Comparison of ENCODE assay signal across 8 cellular contexts in the genomic region with DNA sequence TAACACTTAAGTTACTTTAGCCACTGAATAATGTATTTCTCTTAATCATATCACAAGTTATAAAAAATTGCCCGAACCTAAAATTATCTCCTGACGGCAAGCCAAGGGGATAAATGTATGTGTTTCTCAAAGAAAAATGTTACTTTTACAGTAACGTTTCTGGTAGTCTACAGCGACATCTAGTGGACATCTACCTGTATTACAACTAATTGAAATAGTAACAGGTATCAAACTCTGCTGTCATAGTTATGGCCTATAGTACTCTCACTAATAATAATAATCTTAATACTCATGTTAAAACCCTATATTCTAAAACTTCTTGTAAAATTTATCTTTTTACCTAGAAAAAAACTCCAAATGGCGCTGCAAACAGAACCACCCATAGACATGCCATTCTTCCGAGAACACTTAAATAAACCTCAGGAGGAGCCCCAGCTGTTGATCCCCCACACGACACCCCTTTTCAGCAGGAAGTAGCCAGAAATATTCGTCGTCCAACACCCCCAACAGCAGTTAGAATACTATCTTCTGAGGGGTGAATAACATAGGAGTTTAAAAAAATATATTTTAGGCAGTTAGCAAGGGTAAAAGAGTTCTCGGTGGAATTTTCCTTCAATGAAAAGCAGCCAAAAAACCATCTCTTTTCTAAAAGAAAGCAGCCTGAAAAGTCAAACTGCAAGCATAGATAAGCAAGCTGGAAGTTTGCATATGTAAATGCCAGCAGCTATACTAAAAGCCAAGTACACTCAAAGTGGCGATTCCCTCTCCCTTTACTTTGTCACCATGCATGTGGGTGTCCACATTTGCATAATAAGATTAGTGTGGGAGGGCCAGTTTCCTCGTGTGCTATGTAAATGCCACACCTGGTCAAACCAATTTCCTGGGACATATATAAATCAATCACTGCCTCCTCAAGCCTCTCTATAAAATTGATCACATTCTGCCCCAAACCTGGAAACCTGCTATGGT. TPM values are rescaled to one million over a fixed set of nuclear protein-coding genes. Genes with fewer than 3 reads are reported as not detected.
DNase-seq lines count a peak whose midpoint lies in the region; ATAC-seq and TF ChIP-seq lines count a peak whose summit lies in the region.

No MANE protein-coding gene starts in this region.

- no peaks in the 10 kb centered on the region for H3K36me3 Mint-ChIP-seq in activated CD4-positive, alpha-beta T cell treated with anti-CD3 and anti-CD28 coated beads, Interleukin-2, amount 10 ng/mL, durations not matched to agents 24 days and 14 days (ENCODE audit: low read depth)

- in situ Hi-C loops in SK-MEL-5 (cut with HindIII; ENCODE audit: low pct_unique_long_range_greater_than_20kb, low sequenced_read_pairs) = no loop called here

- H3K9me3 Mint-ChIP-seq in activated CD4-positive, alpha-beta T cell treated with anti-CD3 and anti-CD28 coated beads, Interleukin-2, amount 10 ng/mL, durations not matched to agents 24 days and 14 days = peaks cover 4% of the 10 kb centered on the region

- H3K27me3 Mint-ChIP-seq in activated CD4-positive, alpha-beta T cell treated with anti-CD3 and anti-CD28 coated beads, Interleukin-2, amount 10 ng/mL, durations not matched to agents 24 days and 14 days = no peaks in the 10 kb centered on the region

- H3K4me3 Mint-ChIP-seq in activated CD4-positive, alpha-beta T cell treated with anti-CD3 and anti-CD28 coated beads, Interleukin-2, amount 10 ng/mL, durations not matched to agents 24 days and 14 days = no peak overlapping the region

- DNase-seq in BJ (ENCODE audit: low read depth) (no peak), SK-MEL-5 (ENCODE audit: low read depth, low spot score) (peak; percentile 58), inferior parietal cortex (ENCODE audit: extremely low spot score) (peak; percentile 22)
- no peak for DNase-seq in activated CD4-positive, alpha-beta T cell treated with anti-CD3 and anti-CD28 coated beads, Interleukin-2, amount 10 ng/mL, durations not matched to agents 24 days and 14 days

- H3K27me3 ChIP-seq in BJ (ENCODE audit: control insufficient read depth, insufficient read depth, low read length) = no peaks in the 10 kb centered on the region

- CTCF ChIA-PET in BJ (lab: Yijun Ruan, JAX) = no interaction called here

- H3K27ac Mint-ChIP-seq in activated CD4-positive, alpha-beta T cell treated with anti-CD3 and anti-CD28 coated beads, Interleukin-2, amount 10 ng/mL, durations not matched to agents 24 days and 14 days = no peak overlapping the region

- ATAC-seq in GM19328 (IDR thresholded peaks at IDR 0.05; ENCODE audit: unreplicated experiment) = peak; percentile 63
- ATAC-seq in GM21390 (IDR thresholded peaks at IDR 0.05; ENCODE audit: unreplicated experiment) = no peak
- ATAC-seq in HG02938 (IDR thresholded peaks at IDR 0.05; ENCODE audit: unreplicated experiment) = no peak
- ATAC-seq in GM21786 (IDR thresholded peaks at IDR 0.05; ENCODE audit: unreplicated experiment) = no peak

- H3K4me1 Mint-ChIP-seq in activated CD4-positive, alpha-beta T cell treated with anti-CD3 and anti-CD28 coated beads, Interleukin-2, amount 10 ng/mL, durations not matched to agents 24 days and 14 days = no peaks in the 10 kb centered on the region

- H3K36me3 ChIP-seq in BJ (ENCODE audit: control insufficient read depth, insufficient read depth, low read length) = no peaks in the 10 kb centered on the region

- peak; percentile 42 for TF ChIP-seq CTCF in BJ (IDR thresholded peaks at IDR 0.05; ENCODE audit: insufficient read depth, low read depth, low read length)

- POLR2A ChIA-PET in BJ (lab: Charles Lee) = no interaction called here

- intact Hi-C loops in activated CD4-positive, alpha-beta T cell treated with anti-CD3 and anti-CD28 coated beads, Interleukin-2, amount 10 ng/mL, durations not matched to agents 24 days and 14 days (cut with micrococcal nuclease) = no loop called here

- no peak overlapping the region for H3K4me3 ChIP-seq in BJ (ENCODE audit: low read depth, low read length)

RNA-seq across cellular contexts. Expression of gene ZNF107, which starts 40.5 kb away (rescaled TPM):
- polyA plus RNA-seq in BJ (2011; rRNA removed) = 1.4 and 1.8 TPM in 2 replicates
- 0.76 and 0.82 TPM in 2 replicates for polyA minus RNA-seq in BJ (2011; rRNA and poly(A)+ RNA removed)
- 4.0 and 4.7 TPM in 2 replicates for total RNA-seq in SK-MEL-5 (2014; rRNA removed; shearing (Covaris generic))
- 2.7 and 6.0 TPM in 2 replicates for polyA plus RNA-seq in SK-MEL-5 (2015; cell fraction: cytosol; rRNA removed)
- polyA plus RNA-seq in SK-MEL-5 (2015; cell fraction: nucleus; rRNA removed) = 10.5 and 15.2 TPM in 2 replicates
- 13.0 and 13.3 TPM in 2 replicates for total RNA-seq in activated CD4-positive, alpha-beta T cell treated with anti-CD3 and anti-CD28 coated beads, Interleukin-2, amount 10 ng/mL, durations not matched to agents 24 days and 14 days

Comparison
In these comparisons a context has a peak if more than half of its experiments do, and no peak if none do; other contexts are left out.
1. DNase-seq: peak in SK-MEL-5 (single experiment) and inferior parietal cortex (single experiment); none in BJ (single experiment) and activated CD4-positive, alpha-beta T cell treated with anti-CD3 and anti-CD28 coated beads, Interleukin-2, amount 10 ng/mL, durations not matched to agents 24 days and 14 days (single experiment).